In genomic region chr10:101601541-101601940, GRCh38 we compare ENCODE assay signal across 20 cellular contexts. TPM values are rescaled to one million over a fixed set of nuclear protein-coding genes. Genes with fewer than 3 reads are reported as not detected.
DNase-seq lines count a peak whose midpoint lies in the region; ATAC-seq and TF ChIP-seq lines count a peak whose summit lies in the region.
"Had no signal": no experiment of that assay in that cellular context is flagged by ENCODE, and none has a peak within 500 bp of the region (broad histone marks: within the 10 kb centered on the region; RNA-seq: fewer than 3 reads in every experiment).

No MANE protein-coding gene starts in this region.

- DNase-seq in Right ventricle myocardium inferior (ENCODE audit: missing footprints) (no peak), right atrium auricular region (ENCODE audit: low spot score) (no peak), NCI-H510A treated with DMSO at 0.1 percent for 48 hours (lab: John Stamatoyannopoulos, UW) (peak; percentile 93), erythroblast (lab: John Stamatoyannopoulos, UW) (peak; percentile 34 to 77), thyroid gland (peak; percentile 78 to 82), hippocampal formation (lab: John Stamatoyannopoulos, UW) (no peak), coronary artery (ENCODE audit: low spot score) (no peak), HPDE6-E6E7 (ENCODE audit: extremely low spot score) (no peak)
- DNase-seq: activated CD4-positive, alpha-beta memory T cell treated with anti-CD3 and anti-CD28 coated beads, Interleukin-2, amount 10 ng/mL, durations not matched to agents 7 days and 5 days; CD4-positive, alpha-beta T cell; cortex of kidney; DND-41; foreskin fibroblast; MM.1S; SIG-M5; stimulated activated naive CD4-positive, alpha-beta T cell; tibial artery had no signal

- no peak overlapping the region for H3K27ac ChIP-seq in right atrium auricular region
- no peak overlapping the region for H3K27ac ChIP-seq in thyroid gland
- H3K27ac ChIP-seq in coronary artery, result no peak overlapping the region
- H3K27ac ChIP-seq: parathyroid adenoma, tibial artery had no signal

- no peaks in the 10 kb centered on the region for H3K36me3 ChIP-seq in right atrium auricular region
- H3K36me3 ChIP-seq in thyroid gland, result peaks cover 6 to 8% of the 10 kb centered on the region in 2 donors

- intact Hi-C loops in Right ventricle myocardium inferior (cut with DNase I), result loop anchor here (10.0 kb wide), 1 partner anchor 93 kb away; the partner anchor contains the start of gene FBXW4
- intact Hi-C loops in thyroid gland (cut with DNase I), result no loop called here

- H3K9me3 ChIP-seq in right atrium auricular region, result no peaks in the 10 kb centered on the region
- no peaks in the 10 kb centered on the region for H3K9me3 ChIP-seq in thyroid gland
- H3K9me3 ChIP-seq: tibial artery had no signal

- H3K27me3 ChIP-seq in right atrium auricular region, result no peaks in the 10 kb centered on the region
- H3K27me3 ChIP-seq in thyroid gland, result no peaks in the 10 kb centered on the region
- H3K27me3 ChIP-seq: tibial artery had no signal

- H3K4me1 ChIP-seq in right atrium auricular region (no peaks in the 10 kb centered on the region), thyroid gland (peaks cover 0 to 11% of the 10 kb centered on the region in 2 donors)
- H3K4me1 ChIP-seq: parathyroid adenoma, tibial artery had no signal

- 50 to 88% methylated on average over 1 of the region's 1 CpG for WGBS in thyroid gland, 2 donors

- H3K4me3 ChIP-seq in right atrium auricular region (no peak overlapping the region), thyroid gland (replicated peaks in 1 of 3) (no peak overlapping the region), coronary artery (no peak overlapping the region)
- H3K4me3 ChIP-seq: tibial artery had no signal

- TF ChIP-seq CTCF in right atrium auricular region (IDR thresholded peaks at IDR 0.05) (no peak), thyroid gland (IDR thresholded peaks at IDR 0.05) (no peak), coronary artery (IDR thresholded peaks at IDR 0.05) (no peak)

- no peak for TF ChIP-seq POLR2A in erythroblast (IDR thresholded peaks at IDR 0.05; ENCODE audit: low read length)
- TF ChIP-seq POLR2A in thyroid gland (IDR thresholded peaks at IDR 0.05), result no peak

- peak; percentile 56 for ATAC-seq in Right ventricle myocardium inferior
- ATAC-seq: natural killer cell treated with Interleukin-12 subunit alpha and Interleukin-12 subunit beta and Interleukin-15 and Interleukin-18, amount 100 ng/mL, for 72 hours; WTC11 had no signal

RNA-seq across cellular contexts. Expression of gene DPCD, which starts 13.4 kb away (rescaled TPM):
- total RNA-seq in Right ventricle myocardium inferior (21.5 TPM), right atrium auricular region (10 to 100 TPM; 32.0 to 40.3 TPM), thyroid gland (10 to 100 TPM; 18.1 to 73.0 (median 37.3) TPM)

RNA-seq across cellular contexts. Expression of gene POLL, which starts 13.5 kb away (rescaled TPM):
- total RNA-seq in Right ventricle myocardium inferior (17.4 TPM), right atrium auricular region (10 to 100 TPM; 13.0 to 25.5 TPM), thyroid gland (10 to 100 TPM; 26.2 to 34.9 (median 33.1) TPM)

Comparison
In these comparisons a context has a peak if more than half of its experiments do, and no peak if none do; other contexts are left out.
1. DNase-seq: peak in NCI-H510A treated with DMSO at 0.1 percent for 48 hours (single experiment), erythroblast (2 of 2) and thyroid gland (2 of 2); none in Right ventricle myocardium inferior (single experiment), right atrium auricular region (single experiment), hippocampal formation (0 of 2), coronary artery (single experiment) and HPDE6-E6E7 (single experiment).